ENCODE assay signal across 1 cellular context in genomic region chr11:57363131-57363530, GRCh38.
TF ChIP-seq lines count a peak whose summit lies in the region.

No MANE protein-coding gene starts in this region.

TF ChIP-seq in K562, 482 proteins besides CTCF, POLR2A, EP300 and RAD21:
- TF ChIP-seq KLF1 (tag; IDR thresholded peaks at IDR 0.05) (no peak), ZNF12 (CRISPR knock-in tag; IDR thresholded peaks at IDR 0.05) (peak; percentile 100)
TF ChIP-seq in K562: peak in this region for 1.
